Comparison of ENCODE assay signal across 1 cellular context in genomic region chr6:136127856-136128255, GRCh38.
TF ChIP-seq lines count a peak whose summit lies in the region.

No MANE protein-coding gene starts in this region.

TF ChIP-seq in SK-N-SH treated with all-trans-retinoic acid at 6 μM for 48 hours, 23 proteins besides CTCF, POLR2A, EP300 and RAD21 (continued from another document):
- TF ChIP-seq POU6F1 (CRISPR knock-in tag; IDR thresholded peaks at IDR 0.05; ENCODE audit: borderline replicate concordance, low read depth) = no peak
- TF ChIP-seq ESRRG (CRISPR knock-in tag; IDR thresholded peaks at IDR 0.05) = no peak
- no peak for TF ChIP-seq RARB (CRISPR knock-in tag; IDR thresholded peaks at IDR 0.05)
- TF ChIP-seq ISL1 (CRISPR knock-in tag; IDR thresholded peaks at IDR 0.05) = no peak
